Comparison of ENCODE assay signal across 1 cellular context in the genomic region with DNA sequence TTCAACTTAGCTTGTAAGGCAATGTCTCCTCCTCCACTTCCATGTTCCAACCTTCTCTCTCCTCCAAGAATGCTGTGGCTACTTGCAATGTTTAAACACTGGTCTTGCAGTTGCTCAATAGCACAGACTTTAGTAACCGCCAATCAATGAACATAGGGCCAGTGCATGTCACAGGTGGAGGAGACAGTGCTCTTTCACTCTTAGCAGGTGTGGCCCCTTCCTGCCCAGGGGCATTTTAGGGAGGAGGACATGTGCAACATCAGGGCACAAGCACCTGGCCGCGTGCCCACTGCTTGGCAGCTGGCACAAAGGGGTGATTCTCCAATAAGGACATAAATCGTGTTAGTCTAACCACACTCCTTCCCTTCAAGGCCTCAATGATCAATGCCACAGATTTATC.
TF ChIP-seq lines count a peak whose summit lies in the region.

No MANE protein-coding gene starts in this region.

TF ChIP-seq in H1, 55 proteins besides CTCF, POLR2A, EP300 and RAD21:
- TF ChIP-seq SIX5 (IDR thresholded peaks at IDR 0.05; ENCODE audit: low read depth, low read length) (no peak), SP1 (IDR thresholded peaks at IDR 0.05; ENCODE audit: low read depth, low read length) (no peak), BACH1 (IDR thresholded peaks at IDR 0.05; ENCODE audit: low read length) (no peak), KDM1A (IDR thresholded peaks at IDR 0.05; ENCODE audit: borderline replicate concordance, low read length) (no peak), KDM5A (IDR thresholded peaks at IDR 0.05; ENCODE audit: low read length) (no peak), TAF1 (IDR thresholded peaks at IDR 0.05; ENCODE audit: low read depth, low read length) (no peak), TCF12 (IDR thresholded peaks at IDR 0.05; ENCODE audit: low read depth, low read length) (no peak), CHD1 (IDR thresholded peaks at IDR 0.05; ENCODE audit: low read depth, low read length) (no peak), SIRT6 (IDR thresholded peaks at IDR 0.05; ENCODE audit: low read length) (no peak), PHF8 (conservative IDR thresholded peaks at IDR 0.05; ENCODE audit: low read depth, low read length) (no peak), TBP (IDR thresholded peaks at IDR 0.05; ENCODE audit: low read depth, low read length) (no peak)
- TF ChIP-seq, protein P1, sequence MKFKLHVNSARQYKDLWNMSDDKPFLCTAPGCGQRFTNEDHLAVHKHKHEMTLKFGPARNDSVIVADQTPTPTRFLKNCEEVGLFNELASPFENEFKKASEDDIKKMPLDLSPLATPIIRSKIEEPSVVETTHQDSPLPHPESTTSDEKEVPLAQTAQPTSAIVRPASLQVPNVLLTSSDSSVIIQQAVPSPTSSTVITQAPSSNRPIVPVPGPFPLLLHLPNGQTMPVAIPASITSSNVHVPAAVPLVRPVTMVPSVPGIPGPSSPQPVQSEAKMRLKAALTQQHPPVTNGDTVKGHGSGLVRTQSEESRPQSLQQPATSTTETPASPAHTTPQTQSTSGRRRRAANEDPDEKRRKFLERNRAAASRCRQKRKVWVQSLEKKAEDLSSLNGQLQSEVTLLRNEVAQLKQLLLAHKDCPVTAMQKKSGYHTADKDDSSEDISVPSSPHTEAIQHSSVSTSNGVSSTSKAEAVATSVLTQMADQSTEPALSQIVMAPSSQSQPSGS (IDR thresholded peaks at IDR 0.05; ENCODE audit: low read length): no peak
- TF ChIP-seq, protein P2, sequence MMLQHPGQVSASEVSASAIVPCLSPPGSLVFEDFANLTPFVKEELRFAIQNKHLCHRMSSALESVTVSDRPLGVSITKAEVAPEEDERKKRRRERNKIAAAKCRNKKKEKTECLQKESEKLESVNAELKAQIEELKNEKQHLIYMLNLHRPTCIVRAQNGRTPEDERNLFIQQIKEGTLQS (IDR thresholded peaks at IDR 0.05; ENCODE audit: insufficient read depth, low read depth, low read length): no peak
- TF ChIP-seq, protein P3, sequence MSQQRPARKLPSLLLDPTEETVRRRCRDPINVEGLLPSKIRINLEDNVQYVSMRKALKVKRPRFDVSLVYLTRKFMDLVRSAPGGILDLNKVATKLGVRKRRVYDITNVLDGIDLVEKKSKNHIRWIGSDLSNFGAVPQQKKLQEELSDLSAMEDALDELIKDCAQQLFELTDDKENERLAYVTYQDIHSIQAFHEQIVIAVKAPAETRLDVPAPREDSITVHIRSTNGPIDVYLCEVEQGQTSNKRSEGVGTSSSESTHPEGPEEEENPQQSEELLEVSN (IDR thresholded peaks at IDR 0.05): no peak
- TF ChIP-seq, protein P4, sequence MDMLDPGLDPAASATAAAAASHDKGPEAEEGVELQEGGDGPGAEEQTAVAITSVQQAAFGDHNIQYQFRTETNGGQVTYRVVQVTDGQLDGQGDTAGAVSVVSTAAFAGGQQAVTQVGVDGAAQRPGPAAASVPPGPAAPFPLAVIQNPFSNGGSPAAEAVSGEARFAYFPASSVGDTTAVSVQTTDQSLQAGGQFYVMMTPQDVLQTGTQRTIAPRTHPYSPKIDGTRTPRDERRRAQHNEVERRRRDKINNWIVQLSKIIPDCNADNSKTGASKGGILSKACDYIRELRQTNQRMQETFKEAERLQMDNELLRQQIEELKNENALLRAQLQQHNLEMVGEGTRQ (IDR thresholded peaks at IDR 0.05; ENCODE audit: low read length): no peak
TF ChIP-seq in H1: peak in this region for 0.
